ENCODE assay signal across 8 cellular contexts in the genomic region with DNA sequence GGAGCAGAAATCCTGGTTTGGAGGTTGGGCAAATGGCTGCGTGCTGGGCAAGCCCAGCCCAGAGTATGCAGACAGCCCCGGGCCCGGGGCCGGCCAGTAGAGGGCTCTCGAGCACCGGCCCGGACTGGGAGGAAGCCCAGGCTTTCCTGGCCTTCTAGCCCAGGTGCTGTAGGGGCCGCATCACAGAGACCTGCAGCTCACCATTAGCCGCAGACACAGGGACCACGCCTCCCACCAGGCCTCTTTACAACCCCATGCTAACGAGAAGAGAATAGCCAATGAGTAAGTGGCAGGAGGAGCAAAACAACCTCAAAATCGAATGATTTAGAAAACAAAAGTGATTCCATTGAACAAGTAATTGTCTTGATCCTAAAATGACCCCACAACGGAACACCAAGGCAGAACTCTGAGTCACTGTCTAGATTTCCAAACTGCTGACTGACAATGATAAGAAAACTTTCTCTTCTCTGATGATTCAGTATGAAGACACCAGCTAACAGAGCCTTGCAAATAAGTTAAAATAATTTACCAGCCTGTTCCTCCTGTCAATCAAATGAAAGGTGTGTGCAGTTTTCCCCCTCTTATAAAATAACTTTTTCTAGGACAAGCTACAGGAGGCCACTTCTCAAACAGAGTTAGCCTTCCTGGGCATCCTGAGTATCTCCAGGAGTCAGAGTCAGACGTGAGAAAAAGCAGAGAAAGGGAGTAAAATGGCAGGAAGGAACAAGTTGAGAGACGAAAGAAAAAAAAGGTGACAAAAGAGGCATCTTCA.
A peak's percentile ranks its signal among the peaks of the same experiment; 100 is the strongest.
DNase-seq lines count a peak whose midpoint lies in the region; ATAC-seq, FAIRE-seq and TF ChIP-seq lines count a peak whose summit lies in the region.

No MANE protein-coding gene starts in this region.

- CTCF ChIA-PET in activated CD8-positive, alpha-beta memory T cell treated with anti-CD3 and anti-CD28 coated beads, Interleukin-2, amount 10 ng/mL, durations not matched to agents 7 days and 5 days (lab: Charles Lee), result interaction anchor here (1.0 to 6.3 kb wide), 16 partner anchors 10 to 357 kb away, joined by 3 to 82 read pairs (median 4); a partner anchor contains a TSS
- CTCF ChIA-PET in endothelial cell of umbilical vein (lab: Charles Lee), result interaction anchor here (0.6 to 5.1 kb wide), 16 partner anchors 8 to 1203 kb away, joined by 3 to 124 read pairs (median 4); no protein-coding TSS in a partner anchor

- no peak overlapping the region for H3K27ac ChIP-seq in endothelial cell of umbilical vein (ENCODE audit: insufficient read depth, low read depth, low read length)

- H3K27ac Mint-ChIP-seq in activated CD8-positive, alpha-beta memory T cell treated with anti-CD3 and anti-CD28 coated beads, Interleukin-2, amount 10 ng/mL, durations not matched to agents 7 days and 5 days, result no peak overlapping the region
- H3K27ac Mint-ChIP-seq in stimulated activated effector memory CD8-positive, alpha-beta T cell treated with anti-CD3 and anti-CD28 coated beads, Interleukin-12 subunit alpha, Interleukin-12 subunit beta, amount 100 ng/mL, for 72 hours, result peak overlapping the region; percentile 33

- no peaks in the 10 kb centered on the region for H3K27me3 ChIP-seq in endothelial cell of umbilical vein (ENCODE audit: control insufficient read depth in 2 of 2, insufficient read depth in 2 of 2, low read length in 2 of 2)

- peak; percentile 40 for ATAC-seq in GM18511 (IDR thresholded peaks at IDR 0.05; ENCODE audit: unreplicated experiment)
- peak; percentile 57 for ATAC-seq in HG03175 (IDR thresholded peaks at IDR 0.05; ENCODE audit: unreplicated experiment)
- peak; percentile 98 for ATAC-seq in activated CD8-positive, alpha-beta memory T cell treated with anti-CD3 and anti-CD28 coated beads, Interleukin-2, amount 10 ng/mL, durations not matched to agents 7 days and 5 days
- ATAC-seq in mucosa of descending colon, result peak; percentile 93
- ATAC-seq in stimulated activated effector memory CD8-positive, alpha-beta T cell treated with anti-CD3 and anti-CD28 coated beads, Interleukin-12 subunit alpha, Interleukin-12 subunit beta, amount 100 ng/mL, for 72 hours, result peak; percentile 88

- no peaks in the 10 kb centered on the region for H3K9me3 ChIP-seq in endothelial cell of umbilical vein (replicated peaks; ENCODE audit: control insufficient read depth, insufficient read depth, low read length)
- no peaks in the 10 kb centered on the region for H3K9me3 ChIP-seq in mucosa of descending colon

- DNase-seq in AG08395 (ENCODE audit: low spot score) (peak; percentile 52), NCI-H82 treated with DMSO at 0.1 percent for 48 hours (lab: John Stamatoyannopoulos, UW; ENCODE audit: unreplicated experiment) (peak; percentile 29), endothelial cell of umbilical vein (ENCODE audit: low read depth, low spot score) (peak; percentile 58), mucosa of descending colon (peak; percentile 73 to 83 (median 77))
- DNase-seq in activated CD8-positive, alpha-beta memory T cell treated with anti-CD3 and anti-CD28 coated beads, Interleukin-2, amount 10 ng/mL, durations not matched to agents 7 days and 5 days, result peak; percentile 73
- peak; percentile 37 to 75 for DNase-seq in stimulated activated effector memory CD8-positive, alpha-beta T cell treated with anti-CD3 and anti-CD28 coated beads, Interleukin-12 subunit alpha, Interleukin-12 subunit beta, amount 100 ng/mL, for 72 hours (ENCODE audit: low spot score in 2 of 2)

- H4K20me1 ChIP-seq in endothelial cell of umbilical vein (replicated peaks; ENCODE audit: control insufficient read depth, extremely low read depth, insufficient read depth, low read length), result no peaks in the 10 kb centered on the region

- POLR2A ChIA-PET in endothelial cell of umbilical vein (lab: Charles Lee), result no interaction called here

- H3K4me1 Mint-ChIP-seq in activated CD8-positive, alpha-beta memory T cell treated with anti-CD3 and anti-CD28 coated beads, Interleukin-2, amount 10 ng/mL, durations not matched to agents 7 days and 5 days, result peaks cover 14% of the 10 kb centered on the region
- H3K4me1 Mint-ChIP-seq in stimulated activated effector memory CD8-positive, alpha-beta T cell treated with anti-CD3 and anti-CD28 coated beads, Interleukin-12 subunit alpha, Interleukin-12 subunit beta, amount 100 ng/mL, for 72 hours, result peaks cover 16% of the 10 kb centered on the region

- no peaks in the 10 kb centered on the region for H3K9me1 ChIP-seq in endothelial cell of umbilical vein (replicated peaks; ENCODE audit: control insufficient read depth, extremely low read depth, insufficient read depth, low read length)

- H3K36me3 Mint-ChIP-seq in activated CD8-positive, alpha-beta memory T cell treated with anti-CD3 and anti-CD28 coated beads, Interleukin-2, amount 10 ng/mL, durations not matched to agents 7 days and 5 days, result no peaks in the 10 kb centered on the region
- no peaks in the 10 kb centered on the region for H3K36me3 Mint-ChIP-seq in stimulated activated effector memory CD8-positive, alpha-beta T cell treated with anti-CD3 and anti-CD28 coated beads, Interleukin-12 subunit alpha, Interleukin-12 subunit beta, amount 100 ng/mL, for 72 hours

- H3K4me3 ChIP-seq in endothelial cell of umbilical vein (replicated peaks in 1 of 3; ENCODE audit: insufficient read depth in 1 of 3, low read depth in 1 of 3, low read length in 3 of 3), result no peak overlapping the region
- no peak overlapping the region for H3K4me3 ChIP-seq in mucosa of descending colon

- H3K9ac ChIP-seq in endothelial cell of umbilical vein (replicated peaks; ENCODE audit: extremely low read depth, insufficient read depth, low read length), result no peak overlapping the region

- H3K4me1 ChIP-seq in endothelial cell of umbilical vein (ENCODE audit: control insufficient read depth, extremely low read depth, insufficient read depth, low read length) (no peaks in the 10 kb centered on the region), mucosa of descending colon (ENCODE audit: low read depth) (no peaks in the 10 kb centered on the region)

- H3K79me2 ChIP-seq in endothelial cell of umbilical vein (ENCODE audit: control insufficient read depth, insufficient read depth, low read length), result no peaks in the 10 kb centered on the region

- peak overlapping the region; percentile 74 for H2AFZ ChIP-seq in endothelial cell of umbilical vein (ENCODE audit: low read depth, low read length)

- BruUV-seq in endothelial cell of umbilical vein (replicated peaks; lab: Mats Ljungman, UMichigan), result no TSS peak

- TF ChIP-seq POLR2A in endothelial cell of umbilical vein (IDR thresholded peaks at IDR 0.05; ENCODE audit: low read depth, low read length), result no peak

- H3K4me2 ChIP-seq in endothelial cell of umbilical vein (ENCODE audit: insufficient read depth, low read length), result no peak overlapping the region

- no peaks in the 10 kb centered on the region for H3K36me3 ChIP-seq in endothelial cell of umbilical vein (ENCODE audit: control insufficient read depth in 2 of 2, extremely low read depth in 1 of 2, insufficient read depth in 2 of 2, low read length in 2 of 2)
- H3K36me3 ChIP-seq in mucosa of descending colon (ENCODE audit: low read depth), result no peaks in the 10 kb centered on the region

- no peaks in the 10 kb centered on the region for H3K9me3 Mint-ChIP-seq in activated CD8-positive, alpha-beta memory T cell treated with anti-CD3 and anti-CD28 coated beads, Interleukin-2, amount 10 ng/mL, durations not matched to agents 7 days and 5 days (ENCODE audit: low read depth)
- H3K9me3 Mint-ChIP-seq in stimulated activated effector memory CD8-positive, alpha-beta T cell treated with anti-CD3 and anti-CD28 coated beads, Interleukin-12 subunit alpha, Interleukin-12 subunit beta, amount 100 ng/mL, for 72 hours, result no peaks in the 10 kb centered on the region

- H3K27me3 Mint-ChIP-seq in activated CD8-positive, alpha-beta memory T cell treated with anti-CD3 and anti-CD28 coated beads, Interleukin-2, amount 10 ng/mL, durations not matched to agents 7 days and 5 days, result peaks cover 11% of the 10 kb centered on the region

- FAIRE-seq in endothelial cell of umbilical vein (lab: Jason Lieb, UNC), result peak; percentile 70

- dilution Hi-C loops in endothelial cell of umbilical vein (cut with MboI; ENCODE audit: extremely low pct_ligation_motif_present, low sequenced_read_pairs), result no loop called here

- no peak overlapping the region for H3K4me3 Mint-ChIP-seq in activated CD8-positive, alpha-beta memory T cell treated with anti-CD3 and anti-CD28 coated beads, Interleukin-2, amount 10 ng/mL, durations not matched to agents 7 days and 5 days
- H3K4me3 Mint-ChIP-seq in stimulated activated effector memory CD8-positive, alpha-beta T cell treated with anti-CD3 and anti-CD28 coated beads, Interleukin-12 subunit alpha, Interleukin-12 subunit beta, amount 100 ng/mL, for 72 hours, result peak overlapping the region; percentile 34

- intact Hi-C loops in endothelial cell of umbilical vein (cut with micrococcal nuclease), result loop anchor here (1.0 to 5.0 kb wide), 4 partner anchors 277 to 563 kb away; no protein-coding TSS in a partner anchor
- intact Hi-C loops in mucosa of descending colon (cut with DNase I, micrococcal nuclease), result loop anchor here (5.0 kb wide), 1 partner anchor 283 kb away; a partner anchor contains a TSS

- peak; percentile 87 to 98 for TF ChIP-seq CTCF in endothelial cell of umbilical vein (IDR thresholded peaks at IDR 0.05; ENCODE audit: extremely low read depth in 1 of 2, insufficient read depth in 1 of 2, low read depth in 1 of 2, low read length in 2 of 2)
- TF ChIP-seq CTCF in mucosa of descending colon (IDR thresholded peaks at IDR 0.05), result peak; percentile 90

TF ChIP-seq in endothelial cell of umbilical vein, 7 proteins besides CTCF, POLR2A, EP300 and RAD21:
- TF ChIP-seq, protein P1, sequence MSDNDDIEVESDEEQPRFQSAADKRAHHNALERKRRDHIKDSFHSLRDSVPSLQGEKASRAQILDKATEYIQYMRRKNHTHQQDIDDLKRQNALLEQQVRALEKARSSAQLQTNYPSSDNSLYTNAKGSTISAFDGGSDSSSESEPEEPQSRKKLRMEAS (IDR thresholded peaks at IDR 0.05; ENCODE audit: insufficient read depth, insufficient read length), result no peak
- TF ChIP-seq POLR2AphosphoS5 (IDR thresholded peaks at IDR 0.05; ENCODE audit: insufficient read depth, low read depth, low read length), result no peak
- TF ChIP-seq JUN (IDR thresholded peaks at IDR 0.05; ENCODE audit: borderline replicate concordance, insufficient read depth, insufficient read length, low read depth), result no peak
- TF ChIP-seq MYC (IDR thresholded peaks at IDR 0.05; ENCODE audit: low read depth, low read length), result no peak
- no peak for TF ChIP-seq EZH2 (IDR thresholded peaks at IDR 0.05; ENCODE audit: borderline replicate concordance, low read depth, low read length, severe bottlenecking)
- TF ChIP-seq FOS (IDR thresholded peaks at IDR 0.05; ENCODE audit: borderline replicate concordance, insufficient read depth, low read length), result no peak
- no peak for TF ChIP-seq GATA2 (IDR thresholded peaks at IDR 0.05; ENCODE audit: insufficient read depth, insufficient read length, low read depth, low read length)

Comparison
In these comparisons a context has a peak if more than half of its experiments do, and no peak if none do; other contexts are left out.
1. ATAC-seq: peak in every context shown above with its lines; median percentile 98 in activated CD8-positive, alpha-beta memory T cell treated with anti-CD3 and anti-CD28 coated beads, Interleukin-2, amount 10 ng/mL, durations not matched to agents 7 days and 5 days; 93 in mucosa of descending colon; 88 in stimulated activated effector memory CD8-positive, alpha-beta T cell treated with anti-CD3 and anti-CD28 coated beads, Interleukin-12 subunit alpha, Interleukin-12 subunit beta, amount 100 ng/mL, for 72 hours; 57 in HG03175; 40 in GM18511.